22 cellular contexts compared by ENCODE assay signal in the genomic region with DNA sequence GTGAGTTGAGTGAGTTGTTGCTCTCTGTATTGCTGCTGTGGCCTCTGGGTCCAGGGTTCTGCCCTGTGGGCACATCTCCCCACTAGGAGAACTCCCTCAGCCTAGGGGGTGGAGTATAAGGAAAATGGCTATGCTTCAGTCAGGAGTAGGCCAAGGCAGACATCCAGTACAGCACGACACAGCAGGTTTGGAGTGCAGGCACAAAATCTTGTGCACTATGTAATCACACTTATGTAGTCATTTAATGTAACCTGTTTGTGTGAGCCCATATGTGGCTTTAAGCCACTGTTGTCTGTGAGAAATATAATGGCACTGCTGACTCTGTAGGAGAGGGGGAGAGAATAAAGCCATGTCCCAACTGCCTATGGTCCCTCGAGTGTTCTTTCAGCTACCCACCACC.
DNase-seq lines count a peak whose midpoint lies in the region; ATAC-seq, FAIRE-seq and TF ChIP-seq lines count a peak whose summit lies in the region.
"Had no signal": no experiment of that assay in that cellular context is flagged by ENCODE, and none has a peak within 500 bp of the region (broad histone marks: within the 10 kb centered on the region; RNA-seq: fewer than 3 reads in every experiment).

No MANE protein-coding gene starts in this region.

- H3K27me3 ChIP-seq in OCI-LY3 (ENCODE audit: low read depth, low read length) = no peaks in the 10 kb centered on the region
- no peaks in the 10 kb centered on the region for H3K27me3 ChIP-seq in K562 (ENCODE audit: control insufficient read depth in 2 of 2, insufficient read depth in 2 of 2, low read length in 2 of 2)
- no peaks in the 10 kb centered on the region for H3K27me3 ChIP-seq in heart left ventricle

- H3K4me1 ChIP-seq in OCI-LY3 (ENCODE audit: low read length) (peaks cover 50% of the 10 kb centered on the region), K562 (replicated peaks in 1 of 2; ENCODE audit: control insufficient read depth in 2 of 2, insufficient read depth in 2 of 2, low read length in 2 of 2) (no peaks in the 10 kb centered on the region; a peak in 1 of 5 replicates), heart left ventricle (peaks cover 0 to 50% (median 26%) of the 10 kb centered on the region in 12 donors)
- H3K4me1 ChIP-seq: HAP-1 had no signal

- BruUV-seq in K562 (replicated peaks; lab: Mats Ljungman, UMichigan) = no TSS peak

- peaks cover 18% of the 10 kb centered on the region for H3K36me3 ChIP-seq in OCI-LY3 (replicated peaks; ENCODE audit: low read depth, low read length)
- no peaks in the 10 kb centered on the region; the same call in 2 of the 3 replicates for H3K36me3 ChIP-seq in K562 (ENCODE audit: control insufficient read depth, insufficient read depth, low read length)
- H3K36me3 ChIP-seq in heart left ventricle = no peaks in the 10 kb centered on the region
- H3K36me3 ChIP-seq: HAP-1 had no signal

- H4K20me1 ChIP-seq in OCI-LY3 (ENCODE audit: insufficient read depth, low read length) (no peaks in the 10 kb centered on the region), K562 (replicated peaks; ENCODE audit: control insufficient read depth, insufficient read depth, low read length) (no peaks in the 10 kb centered on the region)

- POLR2A ChIA-PET in K562 (lab: Yijun Ruan, JAX) = no interaction called here

- no peak for TF ChIP-seq RAD21 in K562 (CRISPR knock-in tag; conservative IDR thresholded peaks at IDR 0.05 in 1 of 2, IDR thresholded peaks at IDR 0.05 in 1 of 2)

- no peak for FAIRE-seq in K562 (lab: Jason Lieb, UNC)

- TF ChIP-seq POLR2A in K562 (conservative IDR thresholded peaks at IDR 0.05) (no peak), heart left ventricle (IDR thresholded peaks at IDR 0.05) (no peak)

- intact Hi-C loops in K562 (cut with micrococcal nuclease) (no loop called here), heart left ventricle (cut with DNase I) (loop anchor here in 3 of 10 donors (10.0 kb wide), 2 partner anchors 90 to 350 kb away; a partner anchor contains a TSS)

- TF ChIP-seq EP300 in K562 (IDR thresholded peaks at IDR 0.05; ENCODE audit: low read length) = no peak

- TF ChIP-seq CTCF in OCI-LY3 (IDR thresholded peaks at IDR 0.05; ENCODE audit: low read depth, low read length) (no peak), K562 (IDR thresholded peaks at IDR 0.05 in 2 of 3, conservative IDR thresholded peaks at IDR 0.05 in 1 of 3; ENCODE audit: insufficient read depth in 2 of 3, low read depth in 1 of 3, low read length in 3 of 3) (no peak), heart left ventricle (IDR thresholded peaks at IDR 0.05) (no peak)

- DNase-seq in activated T-cell treated with anti-CD3 and anti-CD28 coated beads, Interleukin-2, amount 50 U/mL, for 24 hours = no peak
- DNase-seq in activated T-cell treated with anti-CD3 and anti-CD28 coated beads, Interleukin-2, amount 50 U/mL, for 4 hours = no peak
- DNase-seq in NAMALWA (ENCODE audit: low spot score) (peak; percentile 32), K562 (ENCODE audit: extremely low read depth in 1 of 4, low spot score in 3 of 4) (no peak), COR-L47 (lab: John Stamatoyannopoulos, UW) (no peak), heart left ventricle (no peak), DMS114 treated with DMSO at 0.1 percent for 48 hours (lab: John Stamatoyannopoulos, UW; ENCODE audit: unreplicated experiment) (no peak)
- DNase-seq: GDM1; IMR-90; NCI-H1092; NCI-H146; NCI-H2029 treated with DMSO at 0.1 percent for 48 hours; NCI-H2171 treated with DMSO at 0.1 percent for 48 hours; NCI-H446; NCI-H526 treated with DMSO at 0.1 percent for 48 hours; NK-92 treated with Interleukin-12 subunit alpha and Interleukin-12 subunit beta, amount 100 ng/mL, for 24 hours; OCI-M1; Right ventricle myocardium superior had no signal

- in situ Hi-C loops in K562 (cut with MboI) = no loop called here

- H3K9ac ChIP-seq in OCI-LY3 (ENCODE audit: low read length) = no peak overlapping the region
- H3K9ac ChIP-seq in K562 (ENCODE audit: insufficient read depth in 1 of 2, low read depth in 2 of 2, low read length in 2 of 2) = no peak overlapping the region

- ATAC-seq in activated T-cell treated with anti-CD3 and anti-CD28 coated beads, Interleukin-2, amount 50 U/mL, for 4 hours = no peak
- ATAC-seq in K562 = no peak
- ATAC-seq in heart left ventricle = no peak

- H2AFZ ChIP-seq in OCI-LY3 (ENCODE audit: low read depth, low read length) = no peak overlapping the region
- no peak overlapping the region for H2AFZ ChIP-seq in K562 (ENCODE audit: low read depth, low read length)

- CTCF ChIA-PET in K562 (lab: Yijun Ruan, JAX; ENCODE audit: low intra/inter-chr PET ratio) = no interaction called here

- no peak overlapping the region for H3K4me2 ChIP-seq in OCI-LY3 (ENCODE audit: low read length)
- H3K4me2 ChIP-seq in K562 (ENCODE audit: insufficient read depth, low read length) = no peak overlapping the region

- no peak overlapping the region for H3K4me3 ChIP-seq in OCI-LY3 (ENCODE audit: low read length)
- H3K4me3 ChIP-seq in K562 = no peak overlapping the region
- no peak overlapping the region for H3K4me3 ChIP-seq in heart left ventricle
- H3K4me3 ChIP-seq: HAP-1 had no signal

- H3K79me2 ChIP-seq in OCI-LY3 (ENCODE audit: low read length) (no peaks in the 10 kb centered on the region), K562 (ENCODE audit: control insufficient read depth, insufficient read depth, low read length) (no peaks in the 10 kb centered on the region)

- H3K27ac ChIP-seq in OCI-LY3 (ENCODE audit: low read length) (peak overlapping the region; percentile 26), K562 (ENCODE audit: extremely low read depth, low read depth, low read length) (no peak overlapping the region), heart left ventricle (no peak overlapping the region)
- H3K27ac ChIP-seq: C4-2B, HL-60 had no signal

- H3K27me3 Mint-ChIP-seq in activated T-cell treated with anti-CD3 and anti-CD28 coated beads, Interleukin-2, amount 50 U/mL, for 24 hours = no peaks in the 10 kb centered on the region
- H3K27me3 Mint-ChIP-seq in activated T-cell treated with anti-CD3 and anti-CD28 coated beads, Interleukin-2, amount 50 U/mL, for 4 hours (ENCODE audit: low read depth) = no peaks in the 10 kb centered on the region

- H3K4me1 Mint-ChIP-seq in activated T-cell treated with anti-CD3 and anti-CD28 coated beads, Interleukin-2, amount 50 U/mL, for 24 hours (ENCODE audit: low read depth) = peaks cover 51% of the 10 kb centered on the region
- peaks cover 34% of the 10 kb centered on the region for H3K4me1 Mint-ChIP-seq in activated T-cell treated with anti-CD3 and anti-CD28 coated beads, Interleukin-2, amount 50 U/mL, for 4 hours (ENCODE audit: low read depth)

- 9% methylated on average over 2 of the region's 2 CpGs for WGBS in K562 (ENCODE audit: insufficient coverage, low coverage, missing lambda C conversion rate)
- WGBS in heart left ventricle, 4 donors = 95 to 100% (median 98%) methylated on average over 2 of the region's 2 CpGs

- H3K36me3 Mint-ChIP-seq in activated T-cell treated with anti-CD3 and anti-CD28 coated beads, Interleukin-2, amount 50 U/mL, for 24 hours (ENCODE audit: low read depth) = peaks cover 27% of the 10 kb centered on the region
- no peaks in the 10 kb centered on the region for H3K36me3 Mint-ChIP-seq in activated T-cell treated with anti-CD3 and anti-CD28 coated beads, Interleukin-2, amount 50 U/mL, for 4 hours (ENCODE audit: insufficient read depth)

- H3K27ac Mint-ChIP-seq in activated T-cell treated with anti-CD3 and anti-CD28 coated beads, Interleukin-2, amount 50 U/mL, for 24 hours = peak overlapping the region; percentile 98

- H3K4me3 Mint-ChIP-seq in activated T-cell treated with anti-CD3 and anti-CD28 coated beads, Interleukin-2, amount 50 U/mL, for 24 hours = no peak overlapping the region
- H3K4me3 Mint-ChIP-seq in activated T-cell treated with anti-CD3 and anti-CD28 coated beads, Interleukin-2, amount 50 U/mL, for 4 hours = no peak overlapping the region

- no peaks in the 10 kb centered on the region for H3K9me1 ChIP-seq in K562 (ENCODE audit: control insufficient read depth, insufficient read depth, low read length)

- H3K9me3 ChIP-seq in OCI-LY3 (ENCODE audit: insufficient read depth, low read length) = peaks cover 13% of the 10 kb centered on the region; the same call in 1 of the 2 replicates
- H3K9me3 ChIP-seq in K562 (replicated peaks; ENCODE audit: control insufficient read depth, insufficient read depth, low read depth, low read length) = no peaks in the 10 kb centered on the region
- no peaks in the 10 kb centered on the region for H3K9me3 ChIP-seq in heart left ventricle

- H3K9me3 Mint-ChIP-seq in activated T-cell treated with anti-CD3 and anti-CD28 coated beads, Interleukin-2, amount 50 U/mL, for 24 hours = peaks cover 30% of the 10 kb centered on the region
- peaks cover 21% of the 10 kb centered on the region for H3K9me3 Mint-ChIP-seq in activated T-cell treated with anti-CD3 and anti-CD28 coated beads, Interleukin-2, amount 50 U/mL, for 4 hours

TF ChIP-seq in K562, 482 proteins besides CTCF, POLR2A, EP300 and RAD21 (continues in another document):
- TF ChIP-seq ZFP36 (IDR thresholded peaks at IDR 0.05; ENCODE audit: low read depth, low read length, partially characterized antibody) (peak; percentile 34), CBX3 (IDR thresholded peaks at IDR 0.05; ENCODE audit: borderline replicate concordance in 1 of 2, low read length in 2 of 2) (peak in 1 of 2 experiments; percentile 22; a peak in 1 of 3 replicates), RBM39 (optimal IDR thresholded peaks at IDR 0.05; ENCODE audit: low read depth, low read length) (no peak), MEF2A (IDR thresholded peaks at IDR 0.05; ENCODE audit: control insufficient read depth, low read depth, low read length) (no peak)
- TF ChIP-seq, protein P1, sequence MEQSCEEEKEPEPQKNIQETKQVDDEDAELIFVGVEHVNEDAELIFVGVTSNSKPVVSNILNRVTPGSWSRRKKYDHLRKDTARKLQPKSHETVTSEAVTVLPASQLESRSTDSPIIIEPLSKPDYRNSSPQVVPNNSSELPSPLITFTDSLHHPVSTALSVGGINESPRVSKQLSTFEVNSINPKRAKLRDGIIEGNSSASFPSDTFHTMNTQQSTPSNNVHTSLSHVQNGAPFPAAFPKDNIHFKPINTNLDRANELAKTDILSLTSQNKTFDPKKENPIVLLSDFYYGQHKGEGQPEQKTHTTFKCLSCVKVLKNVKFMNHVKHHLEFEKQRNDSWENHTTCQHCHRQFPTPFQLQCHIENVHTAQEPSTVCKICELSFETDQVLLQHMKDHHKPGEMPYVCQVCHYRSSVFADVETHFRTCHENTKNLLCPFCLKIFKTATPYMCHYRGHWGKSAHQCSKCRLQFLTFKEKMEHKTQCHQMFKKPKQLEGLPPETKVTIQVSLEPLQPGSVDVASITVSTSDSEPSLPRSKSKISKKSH (CRISPR knock-in tag; IDR thresholded peaks at IDR 0.05) = no peak
